ENCODE assay signal across 15 cellular contexts in the genomic region with DNA sequence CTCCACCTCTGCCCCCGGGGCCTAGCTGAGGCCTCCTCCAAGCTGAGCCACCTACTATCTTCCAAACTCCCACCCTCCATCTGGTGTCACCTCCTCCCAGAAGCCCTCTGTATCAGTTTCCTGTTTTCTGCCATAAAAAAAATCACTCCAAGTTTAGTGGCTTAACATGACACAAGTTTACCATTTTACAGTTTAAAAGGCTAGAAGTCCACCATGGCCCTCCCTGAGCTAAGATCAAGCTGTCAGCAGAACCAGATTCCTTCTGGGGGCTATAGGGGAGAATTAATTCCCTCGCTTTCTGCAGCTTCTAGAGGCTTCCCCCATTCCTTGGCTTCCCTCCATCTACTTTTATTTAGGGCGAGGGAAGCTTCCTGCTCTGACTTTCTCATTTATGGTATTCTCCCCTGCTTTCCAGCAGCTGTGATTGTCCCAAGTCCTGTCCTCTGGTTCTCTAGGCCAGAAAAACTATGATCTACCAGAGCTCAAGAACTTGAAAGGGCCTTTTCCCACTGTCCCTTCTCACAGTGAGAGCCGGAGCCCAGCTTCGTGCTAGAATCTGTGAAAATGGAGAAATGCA. TPM values are rescaled to one million over a fixed set of nuclear protein-coding genes. Genes with fewer than 3 reads are reported as not detected.
DNase-seq lines count a peak whose midpoint lies in the region; ATAC-seq and TF ChIP-seq lines count a peak whose summit lies in the region.
"Had no signal": no experiment of that assay in that cellular context is flagged by ENCODE, and none has a peak within 500 bp of the region (broad histone marks: within the 10 kb centered on the region; RNA-seq: fewer than 3 reads in every experiment).

No MANE protein-coding gene starts in this region.

- peak overlapping the region; percentile 11 for H3K27ac Mint-ChIP-seq in central memory CD8-positive, alpha-beta T cell (ENCODE audit: low read depth)

- TF ChIP-seq CTCF in Loucy (conservative IDR thresholded peaks at IDR 0.05; ENCODE audit: low read length) (no peak), osteoblast (IDR thresholded peaks at IDR 0.05; ENCODE audit: extremely low read depth, low read depth, low read length) (no peak)

- H3K4me2 ChIP-seq in Loucy (ENCODE audit: low read depth, low read length, poor library complexity, severe bottlenecking) (peak overlapping the region; percentile 25), osteoblast (ENCODE audit: insufficient read depth, low read length) (no peak overlapping the region)

- H3F3A ChIP-seq in Loucy (ENCODE audit: low read depth): no peaks in the 10 kb centered on the region

- no peaks in the 10 kb centered on the region for H3K79me2 ChIP-seq in Loucy (ENCODE audit: insufficient read depth, low read length)
- H3K79me2 ChIP-seq in osteoblast (ENCODE audit: insufficient read depth, low read length): no peaks in the 10 kb centered on the region

- H3K4me3 ChIP-seq in Loucy (ENCODE audit: low read length, poor library complexity, severe bottlenecking): no peak overlapping the region
- no peak overlapping the region for H3K4me3 ChIP-seq in osteoblast (ENCODE audit: insufficient read depth, low read length)
- H3K4me3 ChIP-seq: thyroid gland had no signal

- H3K36me3 ChIP-seq in Loucy (ENCODE audit: insufficient read depth, low read length): no peaks in the 10 kb centered on the region
- no peaks in the 10 kb centered on the region for H3K36me3 ChIP-seq in osteoblast (ENCODE audit: insufficient read depth, low read length)
- H3K36me3 ChIP-seq: thyroid gland had no signal

- no peaks in the 10 kb centered on the region for H3K9me2 ChIP-seq in Loucy (replicated peaks; ENCODE audit: low read depth, low read length)

- H2AFZ ChIP-seq in Loucy (ENCODE audit: low read length) (peak overlapping the region; percentile 69), osteoblast (ENCODE audit: low read length) (peak overlapping the region; percentile 59)

- no peaks in the 10 kb centered on the region for H3K9me3 ChIP-seq in Loucy (ENCODE audit: insufficient read depth, low read depth, low read length)
- H3K9me3 ChIP-seq in osteoblast (ENCODE audit: low read depth, low read length): no peaks in the 10 kb centered on the region
- H3K9me3 ChIP-seq: thyroid gland had no signal

- no peaks in the 10 kb centered on the region for H3K9me3 Mint-ChIP-seq in central memory CD8-positive, alpha-beta T cell

- peak overlapping the region; percentile 63 for H3K9ac ChIP-seq in Loucy (ENCODE audit: low read depth, low read length, poor library complexity, severe bottlenecking)

- H3K27ac ChIP-seq in osteoblast (ENCODE audit: low read depth, low read length): peak overlapping the region; percentile 91
- H3K27ac ChIP-seq: foreskin keratinocyte had no signal

- peak; percentile 17 for DNase-seq in NOMO-1 treated with DMSO at 0.1 percent for 48 hours (lab: John Stamatoyannopoulos, UW; ENCODE audit: unreplicated experiment)
- DNase-seq in NOMO-1 treated with dmso at 0.1 percent for 144 hours (lab: John Stamatoyannopoulos, UW; ENCODE audit: unreplicated experiment): no peak
- no peak for DNase-seq in central memory CD8-positive, alpha-beta T cell (ENCODE audit: low spot score in 2 of 2)
- no peak for DNase-seq in osteoblast (ENCODE audit: insufficient read length, low spot score, missing footprints)
- no peak for DNase-seq in NCI-H1694 treated with DMSO at 0.1 percent for 48 hours (lab: John Stamatoyannopoulos, UW)
- DNase-seq: foreskin keratinocyte, NCI-H2081, thyroid gland had no signal

- H3K27me3 ChIP-seq in Loucy (ENCODE audit: insufficient read depth, low read length, poor library complexity, severe bottlenecking) (no peaks in the 10 kb centered on the region), osteoblast (ENCODE audit: insufficient read depth, low read length) (no peaks in the 10 kb centered on the region)
- H3K27me3 ChIP-seq: thyroid gland had no signal

- peaks cover 25% of the 10 kb centered on the region for H3K4me1 Mint-ChIP-seq in central memory CD8-positive, alpha-beta T cell

- H3K4me1 ChIP-seq in Loucy (ENCODE audit: insufficient read depth, low read length, poor library complexity, severe bottlenecking) (peaks cover 17% of the 10 kb centered on the region), osteoblast (ENCODE audit: insufficient read depth, low read length) (peaks cover 34% of the 10 kb centered on the region)
- H3K4me1 ChIP-seq: foreskin keratinocyte had no signal

- H3K4me3 Mint-ChIP-seq in central memory CD8-positive, alpha-beta T cell: no peak overlapping the region

- no peaks in the 10 kb centered on the region for H4K20me1 ChIP-seq in Loucy (ENCODE audit: insufficient read depth, low read length, poor library complexity, severe bottlenecking)
- no peaks in the 10 kb centered on the region for H4K20me1 ChIP-seq in osteoblast (ENCODE audit: insufficient read depth, low read length)

- peaks cover 4% of the 10 kb centered on the region for H3K36me3 Mint-ChIP-seq in central memory CD8-positive, alpha-beta T cell (ENCODE audit: insufficient read depth)

- H3K27me3 Mint-ChIP-seq in central memory CD8-positive, alpha-beta T cell: no peaks in the 10 kb centered on the region

- ATAC-seq in central memory CD8-positive, alpha-beta T cell (replicated peaks; ENCODE audit: extremely low read depth, poor library complexity, severe bottlenecking): no peak
- ATAC-seq in HG02884 (IDR thresholded peaks at IDR 0.05; ENCODE audit: unreplicated experiment): no peak
- ATAC-seq in GM18519 (IDR thresholded peaks at IDR 0.05; ENCODE audit: low FRiP score, unreplicated experiment): no peak
- ATAC-seq: foreskin keratinocyte, Panc1 had no signal

RNA-seq across cellular contexts. Expression of a gene that starts 4.3 kb away (rescaled TPM):
- not detected in 2 replicates for total RNA-seq in osteoblast
- total RNA-seq: A172, foreskin keratinocyte, G401, H4 had no signal

RNA-seq across cellular contexts. Expression of a gene that starts 23.3 kb away (rescaled TPM):
- 52.1 and 57.2 TPM in 2 replicates for total RNA-seq in osteoblast

RNA-seq across cellular contexts. Expression of a gene that starts 34.1 kb away (rescaled TPM):
- 190 and 209 TPM in 2 replicates for total RNA-seq in osteoblast
